32 cellular contexts compared by ENCODE assay signal in the genomic region with DNA sequence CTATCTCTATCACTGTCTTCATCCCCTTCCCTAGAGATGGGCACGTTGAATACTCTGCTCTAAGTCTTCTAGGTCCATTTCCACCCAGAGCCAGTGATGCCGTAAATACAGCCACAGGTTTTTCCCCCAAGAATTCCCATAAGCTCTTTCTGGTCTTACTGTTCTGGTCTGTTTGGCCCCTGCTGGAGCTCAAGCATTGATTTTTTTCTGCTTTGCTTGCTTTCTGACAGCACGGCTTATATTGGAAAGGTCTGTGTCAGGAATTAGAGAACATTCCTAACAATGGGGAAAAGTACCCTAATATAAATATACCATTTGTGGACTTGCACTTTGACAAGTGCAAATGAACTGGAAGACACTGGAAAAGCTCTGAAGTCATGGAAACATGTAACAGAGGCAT.
DNase-seq lines count a peak whose midpoint lies in the region; ATAC-seq, FAIRE-seq and TF ChIP-seq lines count a peak whose summit lies in the region.
"Had no signal": no experiment of that assay in that cellular context is flagged by ENCODE, and none has a peak within 500 bp of the region (broad histone marks: within the 10 kb centered on the region; RNA-seq: fewer than 3 reads in every experiment).

No MANE protein-coding gene starts in this region.

- TF ChIP-seq CTCF in right lobe of liver (IDR thresholded peaks at IDR 0.05) (no peak), HepG2 (CRISPR knock-in tag; IDR thresholded peaks at IDR 0.05) (no peak), neural cell (IDR thresholded peaks at IDR 0.05; ENCODE audit: poor library complexity, severe bottlenecking) (no peak)

- H3K27me3 ChIP-seq in right lobe of liver = no peaks in the 10 kb centered on the region
- no peaks in the 10 kb centered on the region; a peak in 3 of 5 replicates for H3K27me3 ChIP-seq in HepG2 (ENCODE audit: control insufficient read depth in 1 of 2, insufficient read depth in 2 of 2, low read length in 2 of 2)
- no peaks in the 10 kb centered on the region for H3K27me3 ChIP-seq in neural cell (ENCODE audit: insufficient read depth, low read depth, low read length)
- H3K27me3 ChIP-seq: BE2C; BLaER1; BLaER1 treated with 17β-estradiol and CSF1 and Interleukin-3, amounts not matched to agents 10 nM and 100 nM had no signal

- H3K36me3 ChIP-seq in right lobe of liver (no peaks in the 10 kb centered on the region), HepG2 (replicated peaks in 1 of 2; ENCODE audit: control insufficient read depth in 1 of 2, insufficient read depth in 2 of 2, low read length in 2 of 2) (no peaks in the 10 kb centered on the region), neural cell (ENCODE audit: insufficient read depth, low read length) (no peaks in the 10 kb centered on the region)
- H3K36me3 ChIP-seq: BE2C; BLaER1; BLaER1 treated with 17β-estradiol and CSF1 and Interleukin-3, amounts not matched to agents 10 nM and 100 nM had no signal

- H2AFZ ChIP-seq in HepG2 (ENCODE audit: low read length) (no peak overlapping the region), neural cell (ENCODE audit: low read depth, low read length) (no peak overlapping the region)

- H3K27ac ChIP-seq in right lobe of liver = no peak overlapping the region
- no peak overlapping the region for H3K27ac ChIP-seq in HepG2 (ENCODE audit: extremely low read length, insufficient read depth, low read length)
- peak overlapping the region; percentile 2 for H3K27ac ChIP-seq in neural cell (ENCODE audit: low read length)
- H3K27ac ChIP-seq: 22Rv1; A549; BLaER1; BLaER1 treated with 17β-estradiol and CSF1 and Interleukin-3, amounts not matched to agents 10 nM and 100 nM; C4-2B had no signal

- no peak for TF ChIP-seq POLR2A in right lobe of liver (IDR thresholded peaks at IDR 0.05)
- no peak for TF ChIP-seq POLR2A in HepG2 (IDR thresholded peaks at IDR 0.05; ENCODE audit: insufficient read depth in 1 of 2, low read depth in 2 of 2, low read length in 2 of 2)

- POLR2A ChIA-PET in HepG2 (lab: Yijun Ruan, JAX) = no interaction called here

- FAIRE-seq in HepG2 (lab: Jason Lieb, UNC) = no peak
- FAIRE-seq: A204.1, A549, D721Med had no signal

- H3K4me3 ChIP-seq in right lobe of liver = no peak overlapping the region
- H3K4me3 ChIP-seq in HepG2 (replicated peaks in 1 of 3; ENCODE audit: insufficient read depth in 1 of 3, low read depth in 2 of 3, low read length in 3 of 3) = no peak overlapping the region
- no peak overlapping the region for H3K4me3 ChIP-seq in neural cell (ENCODE audit: low read length)
- H3K4me3 ChIP-seq: A549; BLaER1; BLaER1 treated with 17β-estradiol and CSF1 and Interleukin-3, amounts not matched to agents 10 nM and 100 nM had no signal

- H3K9me2 ChIP-seq in neural cell (ENCODE audit: insufficient read depth, low read length) = no peaks in the 10 kb centered on the region

- intact Hi-C loops in right lobe of liver (cut with DNase I) = no loop called here
- intact Hi-C loops in HepG2 (cut with micrococcal nuclease; ENCODE audit: unreplicated experiment) = no loop called here

- no peaks in the 10 kb centered on the region for H4K20me1 ChIP-seq in HepG2 (ENCODE audit: insufficient read depth, low read length)
- H4K20me1 ChIP-seq in neural cell (ENCODE audit: insufficient read depth) = no peaks in the 10 kb centered on the region
- H4K20me1 ChIP-seq: BLaER1; BLaER1 treated with 17β-estradiol and CSF1 and Interleukin-3, amounts not matched to agents 10 nM and 100 nM had no signal

- TF ChIP-seq EP300 in HepG2 (IDR thresholded peaks at IDR 0.05; ENCODE audit: low read depth in 2 of 2, low read length in 2 of 2) = no peak
- TF ChIP-seq EP300 in HepG2 (CRISPR knock-in tag; IDR thresholded peaks at IDR 0.05; ENCODE audit: borderline replicate concordance) = no peak
- TF ChIP-seq EP300 in neural cell (conservative IDR thresholded peaks at IDR 0.05; ENCODE audit: poor library complexity, severe bottlenecking) = no peak

- CTCF ChIA-PET in HepG2 (lab: Yijun Ruan, JAX; ENCODE audit: low intra/inter-chr PET ratio, low total read pairs) = no interaction called here

- no TSS peak for BruUV-seq in HepG2 (replicated peaks; lab: Mats Ljungman, UMichigan)

- H3K9me3 ChIP-seq in right lobe of liver (no peaks in the 10 kb centered on the region), HepG2 (ENCODE audit: low read length) (no peaks in the 10 kb centered on the region), neural cell (ENCODE audit: low read length) (no peaks in the 10 kb centered on the region)
- H3K9me3 ChIP-seq: A549, BE2C, BLaER1, Caco-2 had no signal

- in situ Hi-C loops in HepG2 (cut with HindIII; ENCODE audit: extremely low pct_ligation_motif_present, low pct_unique_long_range_greater_than_20kb) = no loop called here

- H3K4me1 ChIP-seq in right lobe of liver (peaks cover 0 to 5% (median 0%) of the 10 kb centered on the region in 4 donors), HepG2 (ENCODE audit: insufficient read depth, low read length) (no peaks in the 10 kb centered on the region)
- H3K4me1 ChIP-seq: A549; BE2C; BLaER1; BLaER1 treated with 17β-estradiol and CSF1 and Interleukin-3, amounts not matched to agents 10 nM and 100 nM; Caco-2 had no signal

- H3K79me2 ChIP-seq in HepG2 (ENCODE audit: insufficient read depth, low read length) = no peaks in the 10 kb centered on the region
- no peaks in the 10 kb centered on the region for H3K79me2 ChIP-seq in neural cell (replicated peaks; ENCODE audit: insufficient read depth, low read length)

- ATAC-seq in right lobe of liver (peak; percentile 37 to 72 (median 49)), HepG2 (no peak), left lobe of liver (peak; percentile 62)
- ATAC-seq: A549; CD8-positive, alpha-beta T cell had no signal

- no peak overlapping the region for H3K9ac ChIP-seq in HepG2 (ENCODE audit: insufficient read depth, low read depth, low read length)
- no peak overlapping the region for H3K9ac ChIP-seq in neural cell (ENCODE audit: low read length)
- H3K9ac ChIP-seq: BLaER1; BLaER1 treated with 17β-estradiol and CSF1 and Interleukin-3, amounts not matched to agents 10 nM and 100 nM had no signal

- no peak overlapping the region for H3K4me2 ChIP-seq in HepG2 (ENCODE audit: low read depth, low read length)
- no peak overlapping the region for H3K4me2 ChIP-seq in neural cell (ENCODE audit: low read length)
- H3K4me2 ChIP-seq: A549; BLaER1; BLaER1 treated with 17β-estradiol and CSF1 and Interleukin-3, amounts not matched to agents 10 nM and 100 nM had no signal

- no peak for TF ChIP-seq RAD21 in HepG2 (CRISPR knock-in tag; IDR thresholded peaks at IDR 0.05)
- TF ChIP-seq RAD21 in neural cell (conservative IDR thresholded peaks at IDR 0.05) = no peak

- H3F3A ChIP-seq in neural cell (ENCODE audit: insufficient read depth, low read length, poor library complexity, severe bottlenecking) = no peaks in the 10 kb centered on the region

- WGBS in right lobe of liver (ENCODE audit: insufficient coverage, low coverage, low lambda C conversion rate, missing lambda C conversion rate) = 44% methylated on average over 3 of the region's 3 CpGs
- 26% methylated on average over 3 of the region's 3 CpGs for WGBS in HepG2 (ENCODE audit: low lambda C conversion rate)

- DNase-seq in right lobe of liver = no peak
- no peak for DNase-seq in HepG2 (ENCODE audit: low spot score)
- no peak for DNase-seq in left lobe of liver (ENCODE audit: low spot score)
- DNase-seq in mucosa of gallbladder (ENCODE audit: low spot score) = no peak
- DNase-seq in DMS53 (lab: John Stamatoyannopoulos, UW) = no peak
- DNase-seq: 8988T; ACHN; AML-193; BE2C; C1 segment of cervical spinal cord; Caco-2; Calu3; CD4-positive, alpha-beta memory T cell; CD4-positive, alpha-beta T cell; CD4-positive, CD25-positive, alpha-beta regulatory T cell; CD8-positive, alpha-beta memory T cell; CD8-positive, alpha-beta T cell; COR-L47; DMS 273 treated with DMSO at 0.1 percent for 48 hours; DMS153; DMS79; DMS79 treated with DMSO at 0.1 percent for 48 hours; DND-41; EL had no signal

TF ChIP-seq in HepG2, 621 proteins besides CTCF, POLR2A, EP300 and RAD21 (continues in another document):
- no peak for TF ChIP-seq NFYB (CRISPR knock-in tag; IDR thresholded peaks at IDR 0.05)
- TF ChIP-seq, protein P1, sequence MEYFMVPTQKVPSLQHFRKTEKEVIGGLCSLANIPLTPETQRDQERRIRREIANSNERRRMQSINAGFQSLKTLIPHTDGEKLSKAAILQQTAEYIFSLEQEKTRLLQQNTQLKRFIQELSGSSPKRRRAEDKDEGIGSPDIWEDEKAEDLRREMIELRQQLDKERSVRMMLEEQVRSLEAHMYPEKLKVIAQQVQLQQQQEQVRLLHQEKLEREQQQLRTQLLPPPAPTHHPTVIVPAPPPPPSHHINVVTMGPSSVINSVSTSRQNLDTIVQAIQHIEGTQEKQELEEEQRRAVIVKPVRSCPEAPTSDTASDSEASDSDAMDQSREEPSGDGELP (IDR thresholded peaks at IDR 0.05; ENCODE audit: borderline replicate concordance, low read depth) = no peak
- TF ChIP-seq POGZ (CRISPR knock-in tag; IDR thresholded peaks at IDR 0.05) = no peak

TF ChIP-seq in neural cell, 6 proteins besides CTCF, POLR2A, EP300 and RAD21:
- TF ChIP-seq, protein P2, sequence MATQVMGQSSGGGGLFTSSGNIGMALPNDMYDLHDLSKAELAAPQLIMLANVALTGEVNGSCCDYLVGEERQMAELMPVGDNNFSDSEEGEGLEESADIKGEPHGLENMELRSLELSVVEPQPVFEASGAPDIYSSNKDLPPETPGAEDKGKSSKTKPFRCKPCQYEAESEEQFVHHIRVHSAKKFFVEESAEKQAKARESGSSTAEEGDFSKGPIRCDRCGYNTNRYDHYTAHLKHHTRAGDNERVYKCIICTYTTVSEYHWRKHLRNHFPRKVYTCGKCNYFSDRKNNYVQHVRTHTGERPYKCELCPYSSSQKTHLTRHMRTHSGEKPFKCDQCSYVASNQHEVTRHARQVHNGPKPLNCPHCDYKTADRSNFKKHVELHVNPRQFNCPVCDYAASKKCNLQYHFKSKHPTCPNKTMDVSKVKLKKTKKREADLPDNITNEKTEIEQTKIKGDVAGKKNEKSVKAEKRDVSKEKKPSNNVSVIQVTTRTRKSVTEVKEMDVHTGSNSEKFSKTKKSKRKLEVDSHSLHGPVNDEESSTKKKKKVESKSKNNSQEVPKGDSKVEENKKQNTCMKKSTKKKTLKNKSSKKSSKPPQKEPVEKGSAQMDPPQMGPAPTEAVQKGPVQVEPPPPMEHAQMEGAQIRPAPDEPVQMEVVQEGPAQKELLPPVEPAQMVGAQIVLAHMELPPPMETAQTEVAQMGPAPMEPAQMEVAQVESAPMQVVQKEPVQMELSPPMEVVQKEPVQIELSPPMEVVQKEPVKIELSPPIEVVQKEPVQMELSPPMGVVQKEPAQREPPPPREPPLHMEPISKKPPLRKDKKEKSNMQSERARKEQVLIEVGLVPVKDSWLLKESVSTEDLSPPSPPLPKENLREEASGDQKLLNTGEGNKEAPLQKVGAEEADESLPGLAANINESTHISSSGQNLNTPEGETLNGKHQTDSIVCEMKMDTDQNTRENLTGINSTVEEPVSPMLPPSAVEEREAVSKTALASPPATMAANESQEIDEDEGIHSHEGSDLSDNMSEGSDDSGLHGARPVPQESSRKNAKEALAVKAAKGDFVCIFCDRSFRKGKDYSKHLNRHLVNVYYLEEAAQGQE (IDR thresholded peaks at IDR 0.05; ENCODE audit: borderline replicate concordance) = peak; percentile 89
- TF ChIP-seq EZH2 (IDR thresholded peaks at IDR 0.05; ENCODE audit: borderline replicate concordance, insufficient read depth, low read length, poor library complexity, severe bottlenecking) = no peak
